Comparison of ENCODE assay signal across 8 cellular contexts in genomic region chr1:152461544-152461943, GRCh38. TPM values are rescaled to one million over a fixed set of nuclear protein-coding genes. Genes with fewer than 3 reads are reported as not detected.
DNase-seq lines count a peak whose midpoint lies in the region; ATAC-seq and TF ChIP-seq lines count a peak whose summit lies in the region.

No MANE protein-coding gene starts in this region.

- H3K4me1 Mint-ChIP-seq in HFFc6 (ENCODE audit: low read depth), result peaks cover 27% of the 10 kb centered on the region
- H3K4me1 Mint-ChIP-seq in activated T-helper 1 cell treated with anti-CD3 and anti-CD28 coated beads, Interleukin-12 subunit alpha, Interleukin-12 subunit beta, Interleukin-2, Interleukin-4 antibody, amounts not matched to agents 30 ng/mL and 10 ng/mL and 1 ng/mL, durations not matched to agents 14 hours and 24 hours and 36 hours (ENCODE audit: low read depth), result peaks cover 32% of the 10 kb centered on the region

- no peak overlapping the region for H2AFZ ChIP-seq in PC-9

- H3K79me2 ChIP-seq in PC-9 (ENCODE audit: low read depth), result no peaks in the 10 kb centered on the region

- CTCF ChIA-PET in PC-9 (lab: Charles Lee), result no interaction called here

- H3K4me3 ChIP-seq in BE2C (ENCODE audit: low read depth, low read length), result no peak overlapping the region
- no peak overlapping the region for H3K4me3 ChIP-seq in PC-9

- TF ChIP-seq CTCF in BE2C (IDR thresholded peaks at IDR 0.05; ENCODE audit: low read depth, low read length), result peak; percentile 70
- peak; percentile 87 for TF ChIP-seq CTCF in HFFc6 (IDR thresholded peaks at IDR 0.05)
- TF ChIP-seq CTCF in PC-9 (conservative IDR thresholded peaks at IDR 0.05), result peak; percentile 65

- H3K9me3 Mint-ChIP-seq in HFFc6, result no peaks in the 10 kb centered on the region
- peaks cover 5% of the 10 kb centered on the region for H3K9me3 Mint-ChIP-seq in activated T-helper 1 cell treated with anti-CD3 and anti-CD28 coated beads, Interleukin-12 subunit alpha, Interleukin-12 subunit beta, Interleukin-2, Interleukin-4 antibody, amounts not matched to agents 30 ng/mL and 10 ng/mL and 1 ng/mL, durations not matched to agents 14 hours and 24 hours and 36 hours

- no peaks in the 10 kb centered on the region; the same call in 1 of the 2 replicates for H4K20me1 ChIP-seq in PC-9 (ENCODE audit: insufficient read depth)

- H3F3A ChIP-seq in PC-9 (ENCODE audit: insufficient read depth, low read depth), result no peaks in the 10 kb centered on the region

- peaks cover 4% of the 10 kb centered on the region for H3K27me3 Mint-ChIP-seq in HFFc6 (ENCODE audit: insufficient read depth)
- peaks cover 10% of the 10 kb centered on the region for H3K27me3 Mint-ChIP-seq in activated T-helper 1 cell treated with anti-CD3 and anti-CD28 coated beads, Interleukin-12 subunit alpha, Interleukin-12 subunit beta, Interleukin-2, Interleukin-4 antibody, amounts not matched to agents 30 ng/mL and 10 ng/mL and 1 ng/mL, durations not matched to agents 14 hours and 24 hours and 36 hours (ENCODE audit: insufficient read depth)

- H3K4me2 ChIP-seq in PC-9, result no peak overlapping the region

- H3K9me3 ChIP-seq in BE2C (no peaks in the 10 kb centered on the region), PC-9 (ENCODE audit: insufficient read depth, low read depth) (no peaks in the 10 kb centered on the region)

- DNase-seq in BE2C (peak; percentile 66), HFFc6 (peak; percentile 66), PC-9 (peak in 1 of 2 experiments; percentile 28), germinal center (ENCODE audit: low spot score) (peak; percentile 33), retina (peak; percentile 20)
- DNase-seq in activated T-helper 1 cell treated with anti-CD3 and anti-CD28 coated beads, Interleukin-12 subunit alpha, Interleukin-12 subunit beta, Interleukin-2, Interleukin-4 antibody, amounts not matched to agents 30 ng/mL and 10 ng/mL and 1 ng/mL, durations not matched to agents 14 hours and 24 hours and 36 hours (ENCODE audit: low spot score), result peak; percentile 37

- no peak overlapping the region for H3K27ac ChIP-seq in PC-9

- H3K4me3 Mint-ChIP-seq in HFFc6, result no peak overlapping the region
- H3K4me3 Mint-ChIP-seq in activated T-helper 1 cell treated with anti-CD3 and anti-CD28 coated beads, Interleukin-12 subunit alpha, Interleukin-12 subunit beta, Interleukin-2, Interleukin-4 antibody, amounts not matched to agents 30 ng/mL and 10 ng/mL and 1 ng/mL, durations not matched to agents 14 hours and 24 hours and 36 hours, result peak overlapping the region; percentile 38

- H3K27me3 ChIP-seq in BE2C (no peaks in the 10 kb centered on the region), PC-9 (ENCODE audit: insufficient read depth, low read depth) (no peaks in the 10 kb centered on the region)

- no peak for ATAC-seq in GM18498 (IDR thresholded peaks at IDR 0.05; ENCODE audit: unreplicated experiment)
- ATAC-seq in HG02798 (IDR thresholded peaks at IDR 0.05; ENCODE audit: poor library complexity, unreplicated experiment), result no peak

- H3K36me3 Mint-ChIP-seq in HFFc6 (ENCODE audit: low read depth), result no peaks in the 10 kb centered on the region
- no peaks in the 10 kb centered on the region for H3K36me3 Mint-ChIP-seq in activated T-helper 1 cell treated with anti-CD3 and anti-CD28 coated beads, Interleukin-12 subunit alpha, Interleukin-12 subunit beta, Interleukin-2, Interleukin-4 antibody, amounts not matched to agents 30 ng/mL and 10 ng/mL and 1 ng/mL, durations not matched to agents 14 hours and 24 hours and 36 hours (ENCODE audit: low read depth)

- BruUV-seq in PC-9 (replicated peaks; lab: Mats Ljungman, UMichigan), result no TSS peak

- intact Hi-C loops in PC-9 (cut with micrococcal nuclease; ENCODE audit: unreplicated experiment), result no loop called here
- intact Hi-C loops in activated T-helper 1 cell treated with anti-CD3 and anti-CD28 coated beads, Interleukin-12 subunit alpha, Interleukin-12 subunit beta, Interleukin-2, Interleukin-4 antibody, amounts not matched to agents 30 ng/mL and 10 ng/mL and 1 ng/mL, durations not matched to agents 14 hours and 24 hours and 36 hours (cut with micrococcal nuclease), result no loop called here

- no peaks in the 10 kb centered on the region for H3K9me2 ChIP-seq in PC-9 (ENCODE audit: insufficient read depth)

- H3K4me1 ChIP-seq in BE2C (no peaks in the 10 kb centered on the region), PC-9 (replicated peaks; ENCODE audit: insufficient read depth) (no peaks in the 10 kb centered on the region)

- no peak overlapping the region for H3K27ac Mint-ChIP-seq in HFFc6
- no peak overlapping the region for H3K27ac Mint-ChIP-seq in activated T-helper 1 cell treated with anti-CD3 and anti-CD28 coated beads, Interleukin-12 subunit alpha, Interleukin-12 subunit beta, Interleukin-2, Interleukin-4 antibody, amounts not matched to agents 30 ng/mL and 10 ng/mL and 1 ng/mL, durations not matched to agents 14 hours and 24 hours and 36 hours

- POLR2A ChIA-PET in PC-9 (lab: Charles Lee; ENCODE audit: unreplicated experiment), result no interaction called here

- no peaks in the 10 kb centered on the region for H3K36me3 ChIP-seq in BE2C
- no peaks in the 10 kb centered on the region for H3K36me3 ChIP-seq in PC-9 (ENCODE audit: low read depth)

RNA-seq across cellular contexts. Expression of gene CRNN, which starts 47.5 kb away (rescaled TPM):
- polyA plus RNA-seq in BE2C (2012; ENCODE audit: insufficient read depth, insufficient read length, low read depth), result not detected
- total RNA-seq in HFFc6 (2021; fragmentation: NEBNext Ultra II Directional; extraction: Animal tissue kit (Norgen Biotek cat#: 25700)), result not detected
- not detected in 2 replicates for total RNA-seq in PC-9 (2021)
- total RNA-seq in activated T-helper 1 cell treated with anti-CD3 and anti-CD28 coated beads, Interleukin-12 subunit alpha, Interleukin-12 subunit beta, Interleukin-2, Interleukin-4 antibody, amounts not matched to agents 30 ng/mL and 10 ng/mL and 1 ng/mL, durations not matched to agents 14 hours and 24 hours and 36 hours, result not detected in 2 replicates

RNA-seq across cellular contexts. Expression of gene LCE5A, which starts 49.1 kb away (rescaled TPM):
- not detected for polyA plus RNA-seq in BE2C (2012; ENCODE audit: insufficient read depth, insufficient read length, low read depth)
- total RNA-seq in HFFc6 (2021; fragmentation: NEBNext Ultra II Directional; extraction: Animal tissue kit (Norgen Biotek cat#: 25700)), result not detected
- total RNA-seq in PC-9 (2021), result not detected in 2 replicates
- not detected in 2 replicates for total RNA-seq in activated T-helper 1 cell treated with anti-CD3 and anti-CD28 coated beads, Interleukin-12 subunit alpha, Interleukin-12 subunit beta, Interleukin-2, Interleukin-4 antibody, amounts not matched to agents 30 ng/mL and 10 ng/mL and 1 ng/mL, durations not matched to agents 14 hours and 24 hours and 36 hours

RNA-seq across cellular contexts. Expression of gene CRCT1, which starts 52.7 kb away (rescaled TPM):
- not detected for polyA plus RNA-seq in BE2C (2012; ENCODE audit: insufficient read depth, insufficient read length, low read depth)
- not detected for total RNA-seq in HFFc6 (2021; fragmentation: NEBNext Ultra II Directional; extraction: Animal tissue kit (Norgen Biotek cat#: 25700))
- total RNA-seq in PC-9 (2021), result not detected in 2 replicates
- total RNA-seq in activated T-helper 1 cell treated with anti-CD3 and anti-CD28 coated beads, Interleukin-12 subunit alpha, Interleukin-12 subunit beta, Interleukin-2, Interleukin-4 antibody, amounts not matched to agents 30 ng/mL and 10 ng/mL and 1 ng/mL, durations not matched to agents 14 hours and 24 hours and 36 hours, result not detected in 2 replicates
